8 cellular contexts compared by ENCODE assay signal in genomic region chr14:54488318-54488645, GRCh38. TPM values are rescaled to one million over a fixed set of nuclear protein-coding genes. Genes with fewer than 3 reads are reported as not detected.
DNase-seq lines count a peak whose midpoint lies in the region; ATAC-seq, FAIRE-seq and TF ChIP-seq lines count a peak whose summit lies in the region.

No MANE protein-coding gene starts in this region.

- H3K4me3 ChIP-seq in MG63 = peak overlapping the region; percentile 83
- H3K4me3 ChIP-seq in breast epithelium = peak overlapping the region; percentile 77 to 96 (median 93)
- peak overlapping the region; percentile 97 for H3K4me3 ChIP-seq in mononuclear cell (ENCODE audit: low read length)

- peaks cover 8% of the 10 kb centered on the region for H3K36me3 ChIP-seq in MG63
- H3K36me3 ChIP-seq in breast epithelium = no peaks in the 10 kb centered on the region

- H3K9me3 ChIP-seq in MG63 (no peaks in the 10 kb centered on the region), breast epithelium (no peaks in the 10 kb centered on the region), mononuclear cell (ENCODE audit: low read depth, low read length) (no peaks in the 10 kb centered on the region)

- intact Hi-C loops in breast epithelium (cut with DNase I; ENCODE audit: low total_unique reads) = no loop called here

- no peak for FAIRE-seq in D721Med (lab: Jason Lieb, UNC)

- DNase-seq in GM20000 (ENCODE audit: low spot score) = no peak
- no peak for DNase-seq in MG63
- DNase-seq in breast epithelium (ENCODE audit: low spot score in 2 of 2) = no peak
- no peak for DNase-seq in HCEC 1CT
- no peak for DNase-seq in D721Med (ENCODE audit: insufficient read length, low spot score)
- no peak for DNase-seq in NCI-H748 (lab: John Stamatoyannopoulos, UW; ENCODE audit: unreplicated experiment)

- H3K27me3 ChIP-seq in MG63 (no peaks in the 10 kb centered on the region), breast epithelium (no peaks in the 10 kb centered on the region), mononuclear cell (ENCODE audit: insufficient read depth, low read length) (no peaks in the 10 kb centered on the region)

- peak overlapping the region; percentile 97 to 99 for H3K27ac ChIP-seq in breast epithelium

- ATAC-seq in HG02610 (IDR thresholded peaks at IDR 0.05; ENCODE audit: unreplicated experiment) = no peak

- H3K4me1 ChIP-seq in breast epithelium = no peaks in the 10 kb centered on the region
- H3K4me1 ChIP-seq in mononuclear cell (ENCODE audit: insufficient read depth, low read length) = peaks cover 55% of the 10 kb centered on the region

- TF ChIP-seq CTCF in GM20000 (IDR thresholded peaks at IDR 0.05; ENCODE audit: extremely low read depth, missing control alignments) = peak; percentile 5
- TF ChIP-seq CTCF in breast epithelium (IDR thresholded peaks at IDR 0.05) = no peak
- TF ChIP-seq CTCF in D721Med (IDR thresholded peaks at IDR 0.05; ENCODE audit: insufficient read depth, missing control alignments) = no peak

- TF ChIP-seq POLR2A in breast epithelium (IDR thresholded peaks at IDR 0.05) = no peak

RNA-seq across cellular contexts. Expression of gene GMFB, which starts 0.5 kb away (rescaled TPM):
- total RNA-seq in MG63 (2014; rRNA removed; shearing (Covaris generic); ENCODE audit: low replicate concordance) = 34.8 and 52.8 TPM in 2 replicates
- total RNA-seq in breast epithelium (10 to 100 TPM; 43.3 to 82.5 (median 64.6) TPM), mononuclear cell (68.3 TPM)

RNA-seq across cellular contexts. Expression of gene CGRRF1, which starts 21.4 kb away (rescaled TPM):
- total RNA-seq in MG63 (2014; rRNA removed; shearing (Covaris generic); ENCODE audit: low replicate concordance) = 5.9 and 6.0 TPM in 2 replicates
- total RNA-seq in breast epithelium = 10 to 100 TPM; 21.0 to 25.5 (median 23.6) TPM
- 36.4 TPM for total RNA-seq in mononuclear cell

RNA-seq across cellular contexts. Expression of gene CNIH1, which starts 47.1 kb away (rescaled TPM):
- 124 and 135 TPM in 2 replicates for total RNA-seq in MG63 (2014; rRNA removed; shearing (Covaris generic); ENCODE audit: low replicate concordance)
- 100 to 1,000 TPM; 120 to 200 (median 146) TPM for total RNA-seq in breast epithelium
- total RNA-seq in mononuclear cell = 108 TPM
